11 cellular contexts compared by ENCODE assay signal in the genomic region with DNA sequence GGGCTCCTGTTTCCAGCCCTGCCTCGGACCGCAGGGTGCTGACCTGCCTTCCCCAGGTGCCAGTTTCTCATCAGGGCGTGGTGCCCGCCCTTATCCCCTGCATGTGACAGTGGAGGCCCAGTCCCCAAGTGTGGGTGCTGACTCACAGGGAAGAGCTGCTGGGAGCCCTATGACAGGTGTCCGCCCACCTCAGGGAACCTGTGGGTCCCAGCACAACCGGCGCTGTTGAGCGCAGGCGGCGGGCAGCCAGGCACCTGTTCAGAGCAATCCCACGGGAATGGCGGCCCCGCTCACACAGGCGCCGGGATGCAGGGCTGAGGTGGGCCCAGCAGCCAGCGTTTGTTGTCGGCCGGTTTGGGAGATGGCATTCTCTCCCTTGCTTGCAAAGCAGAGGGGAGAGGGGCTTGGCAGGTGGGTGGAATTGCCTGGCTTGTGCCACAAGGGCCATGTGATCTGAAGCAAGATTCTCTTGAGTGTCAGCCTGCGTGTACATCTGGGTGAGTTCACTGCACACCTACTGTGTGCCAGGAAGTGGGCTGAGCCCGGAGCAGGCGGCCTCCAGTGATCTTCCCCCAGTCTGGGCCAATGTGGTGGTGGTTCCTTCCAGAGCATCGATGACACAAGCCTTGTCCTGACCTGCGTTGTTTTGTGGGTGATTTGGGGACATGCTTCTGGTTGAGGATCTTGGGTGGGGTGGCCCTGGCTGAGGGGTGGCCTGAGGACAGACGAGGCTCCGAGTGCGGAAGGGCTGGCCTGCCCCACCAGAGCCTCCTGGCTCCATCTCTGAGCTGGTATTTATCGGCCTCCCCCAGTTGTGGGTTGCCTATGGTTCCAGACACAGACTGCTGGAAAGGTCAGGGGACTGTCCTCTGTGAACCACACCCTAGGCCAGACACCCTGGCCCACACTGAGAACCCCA. TPM values are rescaled to one million over a fixed set of nuclear protein-coding genes. Genes with fewer than 3 reads are reported as not detected.
A peak's percentile ranks its signal among the peaks of the same experiment; 100 is the strongest.
DNase-seq lines count a peak whose midpoint lies in the region; ATAC-seq, FAIRE-seq and TF ChIP-seq lines count a peak whose summit lies in the region.
"Had no signal": no experiment of that assay in that cellular context is flagged by ENCODE, and none has a peak within 500 bp of the region (broad histone marks: within the 10 kb centered on the region; RNA-seq: fewer than 3 reads in every experiment).

No MANE protein-coding gene starts in this region.

- CTCF ChIA-PET in HepG2 (lab: Yijun Ruan, JAX; ENCODE audit: low intra/inter-chr PET ratio, low total read pairs), result no interaction called here

- H3K4me3 ChIP-seq in WERI-Rb-1 (ENCODE audit: low read depth, low read length), result no peak overlapping the region
- H3K4me3 ChIP-seq in HepG2 (replicated peaks in 1 of 3; ENCODE audit: insufficient read depth in 1 of 3, low read depth in 2 of 3, low read length in 3 of 3), result no peak overlapping the region

- no peak for FAIRE-seq in HepG2 (lab: Jason Lieb, UNC)

- peaks cover 25% of the 10 kb centered on the region for H3K4me1 ChIP-seq in HepG2 (ENCODE audit: insufficient read depth, low read length)

- no TSS peak for BruUV-seq in HepG2 (replicated peaks; lab: Mats Ljungman, UMichigan)

- no peaks in the 10 kb centered on the region for H3K27me3 Mint-ChIP-seq in stimulated activated naive B cell treated with anti-CD40 and anti-IgM and Interleukin-4, amounts not matched to agents 10 μg/mL and 1 μg/mL and 100 μg/mL, for 72 hours

- no peaks in the 10 kb centered on the region for H3K9me3 Mint-ChIP-seq in stimulated activated naive B cell treated with anti-CD40 and anti-IgM and Interleukin-4, amounts not matched to agents 10 μg/mL and 1 μg/mL and 100 μg/mL, for 72 hours
- H3K9me3 Mint-ChIP-seq: endodermal cell had no signal

- H3K79me2 ChIP-seq in HepG2 (ENCODE audit: insufficient read depth, low read length), result no peaks in the 10 kb centered on the region

- ATAC-seq in HepG2, result no peak
- no peak for ATAC-seq in stimulated activated naive B cell treated with anti-CD40 and anti-IgM and Interleukin-4, amounts not matched to agents 10 μg/mL and 1 μg/mL and 100 μg/mL, for 72 hours (replicated peaks)
- no peak for ATAC-seq in activated CD4-positive, CD25-positive, alpha-beta regulatory T cell treated with anti-CD3 and anti-CD28 coated beads, Interleukin-2, amount 50 U/mL, for 24 hours

- TF ChIP-seq EP300 in HepG2 (IDR thresholded peaks at IDR 0.05; ENCODE audit: low read depth in 2 of 2, low read length in 2 of 2) (no peak), HepG2 (CRISPR knock-in tag; IDR thresholded peaks at IDR 0.05; ENCODE audit: borderline replicate concordance) (no peak)

- intact Hi-C loops in HepG2 (cut with micrococcal nuclease; ENCODE audit: unreplicated experiment), result no loop called here

- H3K27ac ChIP-seq in WERI-Rb-1 (peak overlapping the region; percentile 37), HepG2 (ENCODE audit: extremely low read length, insufficient read depth, low read length) (no peak overlapping the region)

- peaks cover 0 to 3% of the 10 kb centered on the region in 2 donors for H3K36me3 Mint-ChIP-seq in stimulated activated naive B cell treated with anti-CD40 and anti-IgM and Interleukin-4, amounts not matched to agents 10 μg/mL and 1 μg/mL and 100 μg/mL, for 72 hours

- H3K36me3 ChIP-seq in WERI-Rb-1, result peaks cover 29% of the 10 kb centered on the region
- no peaks in the 10 kb centered on the region; a peak in 1 of 5 replicates for H3K36me3 ChIP-seq in HepG2 (replicated peaks in 1 of 2; ENCODE audit: control insufficient read depth in 1 of 2, insufficient read depth in 2 of 2, low read length in 2 of 2)

- peak overlapping the region in 1 of 2 donors; percentile 55 for H3K4me3 Mint-ChIP-seq in stimulated activated naive B cell treated with anti-CD40 and anti-IgM and Interleukin-4, amounts not matched to agents 10 μg/mL and 1 μg/mL and 100 μg/mL, for 72 hours

- no peaks in the 10 kb centered on the region for H3K9me3 ChIP-seq in WERI-Rb-1 (ENCODE audit: severe bottlenecking)
- no peaks in the 10 kb centered on the region for H3K9me3 ChIP-seq in HepG2 (ENCODE audit: low read length)

- no peaks in the 10 kb centered on the region for H4K20me1 ChIP-seq in HepG2 (ENCODE audit: insufficient read depth, low read length)

- H3K27me3 ChIP-seq in WERI-Rb-1 (ENCODE audit: insufficient read depth, low read depth, severe bottlenecking), result no peaks in the 10 kb centered on the region
- peaks cover 4 to 12% of the 10 kb centered on the region in 2 experiments; a peak in 3 of 5 replicates for H3K27me3 ChIP-seq in HepG2 (ENCODE audit: control insufficient read depth in 1 of 2, insufficient read depth in 2 of 2, low read length in 2 of 2)

- DNase-seq in DMS153 (lab: John Stamatoyannopoulos, UW), result peak; percentile 28
- DNase-seq in DMS153 treated with DMSO at 0.1 percent for 48 hours (lab: John Stamatoyannopoulos, UW; ENCODE audit: unreplicated experiment), result no peak
- no peak for DNase-seq in WERI-Rb-1
- no peak for DNase-seq in HepG2 (ENCODE audit: low spot score)
- no peak for DNase-seq in stimulated activated naive B cell treated with anti-CD40 and anti-IgM and Interleukin-4, amounts not matched to agents 10 μg/mL and 1 μg/mL and 100 μg/mL, for 72 hours
- no peak for DNase-seq in stimulated activated CD4-positive, alpha-beta T cell treated with anti-CD3 and anti-CD28 coated beads, Interleukin-12 subunit alpha, Interleukin-12 subunit beta, amount 100 ng/mL, for 4 hours
- DNase-seq in activated gamma-delta T cell (lab: John Stamatoyannopoulos, UW), result no peak
- DNase-seq: activated CD4-positive, alpha-beta T cell treated with anti-CD3 and anti-CD28 coated beads, Interleukin-2, amount 50 U/mL, for 1 hour; endodermal cell; stimulated activated CD4-positive, alpha-beta T cell treated with anti-CD3 and anti-CD28 coated beads, Interleukin-4, amount 100 ng/mL, for 4 hours had no signal

- H2AFZ ChIP-seq in HepG2 (ENCODE audit: low read length), result no peak overlapping the region

- H3K9ac ChIP-seq in HepG2 (ENCODE audit: insufficient read depth, low read depth, low read length), result no peak overlapping the region

- no peak for TF ChIP-seq POLR2A in HepG2 (IDR thresholded peaks at IDR 0.05; ENCODE audit: insufficient read depth in 1 of 2, low read depth in 2 of 2, low read length in 2 of 2)

- POLR2A ChIA-PET in HepG2 (lab: Yijun Ruan, JAX), result no interaction called here

- H3K4me2 ChIP-seq in HepG2 (ENCODE audit: low read depth, low read length), result no peak overlapping the region

- in situ Hi-C loops in HepG2 (cut with HindIII; ENCODE audit: extremely low pct_ligation_motif_present, low pct_unique_long_range_greater_than_20kb), result no loop called here

- peak overlapping the region; percentile 31 for H3K27ac Mint-ChIP-seq in stimulated activated naive B cell treated with anti-CD40 and anti-IgM and Interleukin-4, amounts not matched to agents 10 μg/mL and 1 μg/mL and 100 μg/mL, for 72 hours
- H3K27ac Mint-ChIP-seq: endodermal cell had no signal

- TF ChIP-seq CTCF in WERI-Rb-1 (IDR thresholded peaks at IDR 0.05; ENCODE audit: low read depth, low read length) (no peak), HepG2 (CRISPR knock-in tag; IDR thresholded peaks at IDR 0.05) (no peak)

- no peak for TF ChIP-seq RAD21 in HepG2 (CRISPR knock-in tag; IDR thresholded peaks at IDR 0.05)

- H3K4me1 Mint-ChIP-seq in stimulated activated naive B cell treated with anti-CD40 and anti-IgM and Interleukin-4, amounts not matched to agents 10 μg/mL and 1 μg/mL and 100 μg/mL, for 72 hours, result peaks cover 42 to 57% of the 10 kb centered on the region in 2 donors

- WGBS in HepG2 (ENCODE audit: low lambda C conversion rate), result 92% methylated on average over 7 of the region's 27 CpGs

TF ChIP-seq in HepG2, 621 proteins besides CTCF, POLR2A, EP300 and RAD21 (continues in another document):
- TF ChIP-seq ZNF615 (CRISPR knock-in tag; IDR thresholded peaks at IDR 0.05; ENCODE audit: borderline replicate concordance) (no peak), AKAP8 (CRISPR knock-in tag; IDR thresholded peaks at IDR 0.05) (0 out of 2 replicates have a peak, but pooled peaks have one; percentile 36)

RNA-seq across cellular contexts. Expression of a gene that starts 2.4 kb away (rescaled TPM):
- total RNA-seq in HepG2 (2016; rRNA removed; fragmentation: Illumina TruSeq; extraction: Trizol), result 3.5 and 4.7 TPM in 2 replicates
- total RNA-seq in HepG2 (2016; cell fraction: cytosol; rRNA removed; fragmentation: Illumina TruSeq; extraction: Trizol; ENCODE audit: low read depth), result 1.3 and 1.8 TPM in 2 replicates
- 3.2 and 5.1 TPM in 2 replicates for total RNA-seq in HepG2 (2016; cell fraction: insoluble cytoplasmic fraction; rRNA removed; fragmentation: Illumina TruSeq; extraction: Trizol)
- 3.2 and 3.7 TPM in 2 replicates for total RNA-seq in HepG2 (2016; cell fraction: membrane; rRNA removed; fragmentation: Illumina TruSeq; extraction: Trizol)
- 2.9 and 3.1 TPM in 2 replicates for total RNA-seq in HepG2 (2016; cell fraction: nucleus; rRNA removed; fragmentation: Illumina TruSeq; extraction: Trizol)
- 2.3 and 3.7 TPM in 2 replicates for polyA plus RNA-seq in HepG2 (2011; rRNA removed)
- 3.1 and 4.4 TPM in 2 replicates for polyA plus RNA-seq in HepG2 (2011; cell fraction: cytosol; rRNA removed)
- polyA plus RNA-seq in HepG2 (2011; cell fraction: nucleus; rRNA removed), result 12.7 and 14.5 TPM in 2 replicates
- 2.3 and 4.1 TPM in 2 replicates for polyA plus RNA-seq in HepG2 (2012)
- 1.2 and 1.3 TPM in 2 replicates for polyA plus RNA-seq in HepG2 (2016; cell fraction: cytosol; fragmentation: Illumina TruSeq; extraction: Trizol; ENCODE audit: low read depth)
- 2.8 and 3.2 TPM in 2 replicates for polyA plus RNA-seq in HepG2 (2016; cell fraction: insoluble cytoplasmic fraction; fragmentation: Illumina TruSeq; extraction: Trizol; ENCODE audit: low read depth)
- polyA plus RNA-seq in HepG2 (2016; cell fraction: membrane; fragmentation: Illumina TruSeq; extraction: Trizol; ENCODE audit: low read depth), result 2.2 and 2.3 TPM in 2 replicates
- polyA plus RNA-seq in HepG2 (2016; cell fraction: nucleus; fragmentation: Illumina TruSeq; extraction: Trizol; ENCODE audit: insufficient read depth, low read depth), result 5.4 and 5.6 TPM in 2 replicates
- polyA minus RNA-seq in HepG2 (2011; rRNA and poly(A)+ RNA removed; ENCODE audit: low replicate concordance), result 3.9 and 6.3 TPM in 2 replicates
- polyA minus RNA-seq in HepG2 (2011; cell fraction: cytosol; rRNA and poly(A)+ RNA removed), result 4.8 and 5.9 TPM in 2 replicates
- polyA minus RNA-seq in HepG2 (2011; cell fraction: nucleus; rRNA and poly(A)+ RNA removed), result 2.7 and 3.5 TPM in 2 replicates
